ENCODE assay signal across 15 cellular contexts in the genomic region with DNA sequence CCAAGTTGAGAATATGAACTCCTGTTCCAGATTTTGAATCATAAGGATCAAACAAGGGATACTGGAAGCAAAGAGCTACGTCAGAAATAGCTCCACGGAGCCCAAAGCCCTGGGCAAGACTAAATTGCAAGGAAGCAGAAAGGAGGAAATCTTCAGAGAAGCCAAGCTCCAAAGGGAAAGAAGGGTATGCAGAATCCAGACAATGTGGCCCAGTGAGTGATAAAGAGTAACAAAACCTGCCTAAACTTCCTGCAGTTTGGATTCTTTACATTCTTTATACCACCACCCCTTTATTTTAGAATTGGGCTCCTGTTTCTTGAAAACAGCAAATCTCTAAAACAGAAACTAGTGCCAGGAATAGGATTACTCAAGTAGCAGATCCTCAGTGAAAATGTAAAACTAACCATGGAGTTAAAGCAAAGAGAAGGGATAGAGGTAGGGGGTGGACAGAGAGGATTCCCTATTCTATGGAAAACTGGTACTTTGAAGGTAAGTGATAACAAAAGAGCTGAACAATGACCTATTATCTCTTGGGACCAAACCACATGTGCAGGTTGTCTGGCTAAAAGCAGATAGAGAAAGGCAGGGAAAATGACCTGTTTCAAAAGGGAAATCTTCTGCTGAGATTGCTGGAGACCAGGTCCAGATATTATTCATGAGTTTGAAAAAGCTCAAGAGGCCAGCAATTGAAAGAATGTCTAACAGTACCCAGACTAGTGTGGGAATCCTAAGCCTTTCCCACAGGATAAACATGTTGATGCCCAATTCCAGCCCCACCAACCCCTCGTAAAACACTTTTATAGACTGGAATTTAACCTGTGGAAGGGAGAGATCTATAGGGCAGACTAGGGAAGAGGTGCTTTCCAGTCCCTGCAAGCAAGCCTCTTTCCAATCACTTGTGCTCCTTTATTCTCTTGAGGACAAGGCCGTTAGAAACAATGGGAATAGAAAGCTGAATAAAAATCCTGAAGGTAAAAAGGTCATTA.
"Had no signal": no experiment of that assay in that cellular context is flagged by ENCODE, and none has a peak within 500 bp of the region (broad histone marks: within the 10 kb centered on the region; RNA-seq: fewer than 3 reads in every experiment).

No MANE protein-coding gene starts in this region.

- H3K27ac ChIP-seq: breast epithelium, dorsolateral prefrontal cortex, esophagus muscularis mucosa, left ventricle myocardium inferior, pancreas had no signal

- H3K4me1 ChIP-seq: breast epithelium, esophagus muscularis mucosa, left ventricle myocardium inferior, pancreas had no signal

- DNase-seq: activated CD4-positive, alpha-beta memory T cell treated with anti-CD3 and anti-CD28 coated beads, Interleukin-2, amount 10 ng/mL, durations not matched to agents 7 days and 5 days; activated CD4-positive, alpha-beta T cell treated with anti-CD3 and anti-CD28 coated beads for 36 hours; aorta; dorsolateral prefrontal cortex; foreskin melanocyte; head of caudate nucleus; left ventricle myocardium inferior; pancreas; stimulated activated CD4-positive, alpha-beta T cell treated with anti-CD3 and anti-CD28 coated beads, Interleukin-15, amount 100 ng/mL, for 24 hours; stimulated activated CD4-positive, alpha-beta T cell treated with anti-CD3 and anti-CD28 coated beads, Interleukin-4, amount 100 ng/mL, for 24 hours had no signal

- H3K4me3 Mint-ChIP-seq: activated CD4-positive, alpha-beta memory T cell treated with anti-CD3 and anti-CD28 coated beads, Interleukin-2, amount 10 ng/mL, durations not matched to agents 7 days and 5 days; activated CD4-positive, alpha-beta T cell treated with anti-CD3 and anti-CD28 coated beads for 36 hours; memory B cell; neural crest cell; stimulated activated naive CD8-positive, alpha-beta T cell treated with anti-CD3 and anti-CD28 coated beads, Interleukin-15, Interleukin-2, amounts not matched to agents 100 ng/mL and 50 ng/mL, for 24 hours had no signal

- H3K27ac Mint-ChIP-seq: activated CD4-positive, alpha-beta memory T cell treated with anti-CD3 and anti-CD28 coated beads, Interleukin-2, amount 10 ng/mL, durations not matched to agents 7 days and 5 days; activated CD4-positive, alpha-beta T cell treated with anti-CD3 and anti-CD28 coated beads for 36 hours; memory B cell; stimulated activated naive CD8-positive, alpha-beta T cell treated with anti-CD3 and anti-CD28 coated beads, Interleukin-15, Interleukin-2, amounts not matched to agents 100 ng/mL and 50 ng/mL, for 24 hours had no signal

- H3K4me3 ChIP-seq: breast epithelium, dorsolateral prefrontal cortex, esophagus muscularis mucosa, left ventricle myocardium inferior, pancreas had no signal

- H3K4me1 Mint-ChIP-seq: activated CD4-positive, alpha-beta memory T cell treated with anti-CD3 and anti-CD28 coated beads, Interleukin-2, amount 10 ng/mL, durations not matched to agents 7 days and 5 days; activated CD4-positive, alpha-beta T cell treated with anti-CD3 and anti-CD28 coated beads for 36 hours; memory B cell; neural crest cell had no signal

- H3K9me3 ChIP-seq: breast epithelium, esophagus muscularis mucosa, left ventricle myocardium inferior, pancreas had no signal

- H3K36me3 ChIP-seq: breast epithelium had no signal

- H3K27me3 ChIP-seq: breast epithelium, dorsolateral prefrontal cortex, esophagus muscularis mucosa, pancreas had no signal

- ATAC-seq: activated CD4-positive, alpha-beta T cell treated with anti-CD3 and anti-CD28 coated beads for 36 hours; pancreas had no signal

- H3K27me3 Mint-ChIP-seq: activated CD4-positive, alpha-beta memory T cell treated with anti-CD3 and anti-CD28 coated beads, Interleukin-2, amount 10 ng/mL, durations not matched to agents 7 days and 5 days; activated CD4-positive, alpha-beta T cell treated with anti-CD3 and anti-CD28 coated beads for 36 hours; memory B cell; stimulated activated naive CD8-positive, alpha-beta T cell treated with anti-CD3 and anti-CD28 coated beads, Interleukin-15, Interleukin-2, amounts not matched to agents 100 ng/mL and 50 ng/mL, for 24 hours had no signal

- H3K9me3 Mint-ChIP-seq: activated CD4-positive, alpha-beta memory T cell treated with anti-CD3 and anti-CD28 coated beads, Interleukin-2, amount 10 ng/mL, durations not matched to agents 7 days and 5 days; memory B cell; neural crest cell; stimulated activated naive CD8-positive, alpha-beta T cell treated with anti-CD3 and anti-CD28 coated beads, Interleukin-15, Interleukin-2, amounts not matched to agents 100 ng/mL and 50 ng/mL, for 24 hours had no signal
